ENCODE assay signal across 17 cellular contexts in genomic region chr1:156781585-156782186, GRCh38. TPM values are rescaled to one million over a fixed set of nuclear protein-coding genes. Genes with fewer than 3 reads are reported as not detected.
DNase-seq lines count a peak whose midpoint lies in the region; ATAC-seq and TF ChIP-seq lines count a peak whose summit lies in the region.
"Had no signal": no experiment of that assay in that cellular context is flagged by ENCODE, and none has a peak within 500 bp of the region (broad histone marks: within the 10 kb centered on the region; RNA-seq: fewer than 3 reads in every experiment).

No MANE protein-coding gene starts in this region.

- H3K79me1 ChIP-seq in H9 (ENCODE audit: insufficient read depth, low read depth, low read length, poor library complexity, severe bottlenecking): peaks cover 9% of the 10 kb centered on the region

- intact Hi-C loops in natural killer cell (cut with micrococcal nuclease) (no loop called here), upper lobe of right lung (cut with DNase I) (no loop called here)
- intact Hi-C loops in naive thymus-derived CD4-positive, alpha-beta T cell (cut with micrococcal nuclease): no loop called here

- H2AK5ac ChIP-seq in H9 (ENCODE audit: insufficient read length, low read length): no peak overlapping the region

- H3K18ac ChIP-seq in H9 (ENCODE audit: insufficient read length, low read depth, low read length): no peak overlapping the region

- no peak overlapping the region for H3K14ac ChIP-seq in H9 (ENCODE audit: insufficient read depth, low read length)

- H3K27ac Mint-ChIP-seq in natural killer cell treated with Interleukin-12 subunit alpha and Interleukin-12 subunit beta and Interleukin-15 and Interleukin-18, amount 100 ng/mL, for 72 hours: peak overlapping the region in 1 of 2 donors; percentile 82
- H3K27ac Mint-ChIP-seq in natural killer cell (peak overlapping the region in 1 of 2 donors; percentile 14), H9 (no peak overlapping the region)
- H3K27ac Mint-ChIP-seq in naive thymus-derived CD4-positive, alpha-beta T cell: peak overlapping the region in 1 of 9 donors; percentile 46
- H3K27ac Mint-ChIP-seq: T-helper 17 cell had no signal

- H4K5ac ChIP-seq in H9 (ENCODE audit: insufficient read length, low read depth, low read length): no peak overlapping the region

- no peaks in the 10 kb centered on the region for H3K23me2 ChIP-seq in H9 (ENCODE audit: insufficient read length, low read depth, low read length, poor library complexity, severe bottlenecking)

- H3K4me1 ChIP-seq in upper lobe of right lung: peaks cover 17% of the 10 kb centered on the region
- H3K4me1 ChIP-seq in naive thymus-derived CD4-positive, alpha-beta T cell (ENCODE audit: control insufficient read depth in 2 of 2, insufficient read depth in 2 of 2, low read length in 2 of 2): peaks cover 5 to 8% of the 10 kb centered on the region in 2 donors
- H3K4me1 ChIP-seq in H9 (ENCODE audit: insufficient read depth, low read length): no peaks in the 10 kb centered on the region

- H3K9ac ChIP-seq in H9 (ENCODE audit: extremely low read depth, insufficient read length, low read length): no peak overlapping the region

- CTCF ChIA-PET in naive thymus-derived CD4-positive, alpha-beta T cell (lab: Charles Lee): interaction anchor here (1.5 to 1.8 kb wide), 2 partner anchors 11 to 56 kb away, joined by 5 read pairs; no protein-coding TSS in a partner anchor

- no peak overlapping the region for H4K8ac ChIP-seq in H9 (replicated peaks; ENCODE audit: insufficient read length, low read depth, low read length)

- no peak for DNase-seq in natural killer cell treated with Interleukin-12 subunit alpha and Interleukin-12 subunit beta and Interleukin-15 and Interleukin-18, amount 100 ng/mL, for 72 hours (ENCODE audit: low spot score)
- DNase-seq in natural killer cell: no peak
- DNase-seq in brain microvascular endothelial cell: peak; percentile 20
- peak; percentile 42 for DNase-seq in kidney epithelial cell (ENCODE audit: low read depth)
- no peak for DNase-seq in upper lobe of right lung
- DNase-seq in activated CD4-positive, CD25-positive, alpha-beta regulatory T cell treated with anti-CD3 and anti-CD28 coated beads, Interleukin-2, amount 50 U/mL, for 72 hours: no peak
- no peak for DNase-seq in naive thymus-derived CD4-positive, alpha-beta T cell
- DNase-seq in H9: no peak
- DNase-seq: activated CD4-positive, alpha-beta T cell treated with anti-CD3 and anti-CD28 coated beads, Interleukin-2, amount 50 U/mL, for 4 hours; activated naive CD4-positive, alpha-beta T cell treated with Interleukin-2 at 50 U/mL for 16 hours; H7; NCI-H1105 treated with DMSO at 0.1 percent for 48 hours; PC-3; retina; stimulated activated naive CD8-positive, alpha-beta T cell treated with anti-CD3 and anti-CD28 coated beads, Interleukin-15, Interleukin-2, amounts not matched to agents 100 U/mL and 50 U/mL, for 24 hours; T-helper 17 cell had no signal

- peaks cover 9% of the 10 kb centered on the region; the same call in 1 of the 2 replicates for H3K79me2 ChIP-seq in H9 (ENCODE audit: insufficient read depth, low read length)

- POLR2A ChIA-PET in naive thymus-derived CD4-positive, alpha-beta T cell (lab: Charles Lee): no interaction called here

- ATAC-seq in natural killer cell treated with Interleukin-12 subunit alpha and Interleukin-12 subunit beta and Interleukin-15 and Interleukin-18, amount 100 ng/mL, for 72 hours: peak; percentile 46 to 66
- no peak for ATAC-seq in natural killer cell
- ATAC-seq in upper lobe of right lung: peak; percentile 45
- no peak for ATAC-seq in naive thymus-derived CD4-positive, alpha-beta T cell
- ATAC-seq: PC-3; stimulated activated naive CD8-positive, alpha-beta T cell treated with anti-CD3 and anti-CD28 coated beads, Interleukin-15, Interleukin-2, amounts not matched to agents 100 U/mL and 50 U/mL, for 24 hours; T-helper 17 cell had no signal

- no peaks in the 10 kb centered on the region for H4K20me1 ChIP-seq in H9 (ENCODE audit: control insufficient read depth, insufficient read depth, insufficient read length)

- H3K36me3 ChIP-seq in brain microvascular endothelial cell (replicated peaks) (peaks cover 17% of the 10 kb centered on the region), kidney epithelial cell (ENCODE audit: control insufficient read depth, insufficient read depth, low read length) (no peaks in the 10 kb centered on the region), upper lobe of right lung (peaks cover 41% of the 10 kb centered on the region)
- peaks cover 5 to 46% (median 13%) of the 10 kb centered on the region in 3 experiments for H3K36me3 ChIP-seq in naive thymus-derived CD4-positive, alpha-beta T cell (ENCODE audit: control insufficient read depth in 2 of 3, insufficient read depth in 3 of 3, low read length in 3 of 3)

- H3K9me3 ChIP-seq in upper lobe of right lung (no peaks in the 10 kb centered on the region), H9 (ENCODE audit: control insufficient read depth, low read depth, low read length) (no peaks in the 10 kb centered on the region)
- H3K9me3 ChIP-seq in naive thymus-derived CD4-positive, alpha-beta T cell (ENCODE audit: control insufficient read depth in 2 of 3, low read length in 3 of 3): no peaks in the 10 kb centered on the region
- H3K9me3 ChIP-seq: esophagus muscularis mucosa had no signal

- no peaks in the 10 kb centered on the region for H3K27me3 ChIP-seq in brain microvascular endothelial cell (replicated peaks)
- no peaks in the 10 kb centered on the region for H3K27me3 ChIP-seq in kidney epithelial cell (ENCODE audit: control insufficient read depth, insufficient read depth, low read length)
- no peaks in the 10 kb centered on the region for H3K27me3 ChIP-seq in upper lobe of right lung
- no peaks in the 10 kb centered on the region for H3K27me3 ChIP-seq in naive thymus-derived CD4-positive, alpha-beta T cell (ENCODE audit: control insufficient read depth in 2 of 2, insufficient read depth in 2 of 2, low read length in 2 of 2)
- H3K27me3 ChIP-seq in H9 (ENCODE audit: insufficient read depth, low read length): no peaks in the 10 kb centered on the region
- H3K27me3 ChIP-seq: esophagus muscularis mucosa had no signal

- H3K4me3 ChIP-seq in brain microvascular endothelial cell (ENCODE audit: low read depth, low read length) (no peak overlapping the region), kidney epithelial cell (ENCODE audit: low read depth, low read length) (no peak overlapping the region), upper lobe of right lung (no peak overlapping the region)
- H3K4me3 ChIP-seq in naive thymus-derived CD4-positive, alpha-beta T cell (ENCODE audit: low read length): no peak overlapping the region
- H3K4me3 ChIP-seq: esophagus muscularis mucosa had no signal

- no peak overlapping the region for H3K4ac ChIP-seq in H9 (ENCODE audit: low read depth, low read length)

- H2BK12ac ChIP-seq in H9 (ENCODE audit: insufficient read length, low read depth, low read length): no peak overlapping the region

- H3K4me3 Mint-ChIP-seq in natural killer cell treated with Interleukin-12 subunit alpha and Interleukin-12 subunit beta and Interleukin-15 and Interleukin-18, amount 100 ng/mL, for 72 hours: no peak overlapping the region
- H3K4me3 Mint-ChIP-seq in natural killer cell (no peak overlapping the region), H9 (no peak overlapping the region)
- H3K4me3 Mint-ChIP-seq in naive thymus-derived CD4-positive, alpha-beta T cell: no peak overlapping the region
- H3K4me3 Mint-ChIP-seq: T-helper 17 cell had no signal

- H2BK120ac ChIP-seq in H9 (ENCODE audit: low read depth, low read length, poor library complexity, severe bottlenecking): no peak overlapping the region

- no peak overlapping the region for H2AFZ ChIP-seq in H9 (ENCODE audit: low read length)

- H3K36me3 Mint-ChIP-seq in natural killer cell treated with Interleukin-12 subunit alpha and Interleukin-12 subunit beta and Interleukin-15 and Interleukin-18, amount 100 ng/mL, for 72 hours: peaks cover 17% of the 10 kb centered on the region
- H3K36me3 Mint-ChIP-seq in natural killer cell (peaks cover 12% of the 10 kb centered on the region), H9 (ENCODE audit: insufficient read depth in 1 of 3, low read depth in 3 of 3) (peaks cover 19 to 47% (median 43%) of the 10 kb centered on the region in 3 experiments; a peak in 6 of 7 replicates)
- peaks cover 0 to 28% (median 19%) of the 10 kb centered on the region in 5 donors for H3K36me3 Mint-ChIP-seq in naive thymus-derived CD4-positive, alpha-beta T cell

- H3K27ac ChIP-seq in brain microvascular endothelial cell: peak overlapping the region; percentile 23
- no peak overlapping the region for H3K27ac ChIP-seq in upper lobe of right lung
- no peak overlapping the region for H3K27ac ChIP-seq in naive thymus-derived CD4-positive, alpha-beta T cell (ENCODE audit: low read depth, low read length)
- H3K27ac ChIP-seq in H9 (ENCODE audit: insufficient read length, low read depth, low read length): no peak overlapping the region
- H3K27ac ChIP-seq: esophagus muscularis mucosa had no signal

- H3K9me3 Mint-ChIP-seq in natural killer cell treated with Interleukin-12 subunit alpha and Interleukin-12 subunit beta and Interleukin-15 and Interleukin-18, amount 100 ng/mL, for 72 hours: no peaks in the 10 kb centered on the region
- H3K9me3 Mint-ChIP-seq in natural killer cell (no peaks in the 10 kb centered on the region), H9 (no peaks in the 10 kb centered on the region)
- no peaks in the 10 kb centered on the region for H3K9me3 Mint-ChIP-seq in naive thymus-derived CD4-positive, alpha-beta T cell

- no peak overlapping the region for H2BK5ac ChIP-seq in H9 (ENCODE audit: insufficient read length, low read length)

- H3T11ph ChIP-seq in H9 (ENCODE audit: low read length): no peak overlapping the region

- H3K4me1 Mint-ChIP-seq in natural killer cell treated with Interleukin-12 subunit alpha and Interleukin-12 subunit beta and Interleukin-15 and Interleukin-18, amount 100 ng/mL, for 72 hours (ENCODE audit: low read depth in 2 of 2): peaks cover 31 to 43% of the 10 kb centered on the region in 2 donors
- H3K4me1 Mint-ChIP-seq in natural killer cell: peaks cover 36 to 39% of the 10 kb centered on the region in 2 donors
- H3K4me1 Mint-ChIP-seq in naive thymus-derived CD4-positive, alpha-beta T cell: peaks cover 21 to 42% (median 32%) of the 10 kb centered on the region in 7 donors
- H3K4me1 Mint-ChIP-seq in H9: no peaks in the 10 kb centered on the region

- H4K91ac ChIP-seq in H9 (ENCODE audit: insufficient read length, low read depth, low read length): no peak overlapping the region

- in situ Hi-C loops in brain microvascular endothelial cell (cut with HindIII; ENCODE audit: low pct_ligation_motif_present, low sequenced_read_pairs): no loop called here

- H3K23ac ChIP-seq in H9 (ENCODE audit: insufficient read length, low read depth, low read length): no peak overlapping the region

- H3K27me3 Mint-ChIP-seq in natural killer cell treated with Interleukin-12 subunit alpha and Interleukin-12 subunit beta and Interleukin-15 and Interleukin-18, amount 100 ng/mL, for 72 hours: no peaks in the 10 kb centered on the region
- no peaks in the 10 kb centered on the region for H3K27me3 Mint-ChIP-seq in natural killer cell (ENCODE audit: low read depth in 2 of 2)
- H3K27me3 Mint-ChIP-seq in naive thymus-derived CD4-positive, alpha-beta T cell: no peaks in the 10 kb centered on the region
- H3K27me3 Mint-ChIP-seq in H9 (ENCODE audit: low read depth): no peaks in the 10 kb centered on the region
- H3K27me3 Mint-ChIP-seq: T-helper 17 cell had no signal

- no peak overlapping the region for H3K56ac ChIP-seq in H9 (ENCODE audit: insufficient read length, low read depth, low read length)

- H2BK15ac ChIP-seq in H9 (ENCODE audit: low read depth, low read length): no peak overlapping the region

- TF ChIP-seq CTCF in natural killer cell (IDR thresholded peaks at IDR 0.05) (no peak), brain microvascular endothelial cell (IDR thresholded peaks at IDR 0.05; ENCODE audit: low read depth, low read length, missing control alignments) (no peak), kidney epithelial cell (IDR thresholded peaks at IDR 0.05; ENCODE audit: insufficient read depth, low read length, poor library complexity, severe bottlenecking) (no peak), upper lobe of right lung (IDR thresholded peaks at IDR 0.05) (no peak), H9 (conservative IDR thresholded peaks at IDR 0.05) (no peak)

- H2BK20ac ChIP-seq in H9 (ENCODE audit: low read depth, low read length, poor library complexity, severe bottlenecking): no peak overlapping the region

- H3K4me2 ChIP-seq in H9 (ENCODE audit: insufficient read depth, insufficient read length, low read length): no peak overlapping the region

RNA-seq across cellular contexts. Expression of gene PRCC, which starts 14.4 kb away (rescaled TPM):
- 100 to 1,000 TPM in 1 of 2 donors, 10 to 100 TPM in 1; 86.2 to 116 TPM for total RNA-seq in natural killer cell treated with Interleukin-12 subunit alpha and Interleukin-12 subunit beta and Interleukin-15 and Interleukin-18, amount 100 ng/mL, for 72 hours
- 10 to 100 TPM; 66.5 to 92.4 (median 69.1) TPM for total RNA-seq in natural killer cell
- 56.0 and 59.3 TPM in 2 replicates for total RNA-seq in kidney epithelial cell
- total RNA-seq in upper lobe of right lung: 48.5 TPM
- total RNA-seq in naive thymus-derived CD4-positive, alpha-beta T cell: 10 to 100 TPM; 53.2 to 88.9 (median 61.7) TPM
- polyA plus RNA-seq in naive thymus-derived CD4-positive, alpha-beta T cell: 10 to 100 TPM; 40.9 to 60.8 TPM
- total RNA-seq in H9 (2021): 129 TPM in 2 replicates

RNA-seq across cellular contexts. Expression of gene HDGF, which starts 30.2 kb away (rescaled TPM):
- 100 to 1,000 TPM; 208 to 308 TPM for total RNA-seq in natural killer cell treated with Interleukin-12 subunit alpha and Interleukin-12 subunit beta and Interleukin-15 and Interleukin-18, amount 100 ng/mL, for 72 hours
- total RNA-seq in natural killer cell (100 to 1,000 TPM in 1 of 3 donors, 10 to 100 TPM in 2; 95.3 to 110 (median 96.6) TPM), kidney epithelial cell (271 and 296 TPM in 2 replicates), upper lobe of right lung (144 TPM), H9 (2021) (308 and 310 TPM in 2 replicates)
- 100 to 1,000 TPM in 1 of 5 experiments, 10 to 100 TPM in 4; 64.1 to 224 (median 91.2) TPM for total RNA-seq in naive thymus-derived CD4-positive, alpha-beta T cell
- polyA plus RNA-seq in naive thymus-derived CD4-positive, alpha-beta T cell: 10 to 100 TPM; 25.0 to 39.3 TPM

RNA-seq across cellular contexts. Expression of gene SH2D2A, which starts 35.0 kb away (rescaled TPM):
- total RNA-seq in natural killer cell treated with Interleukin-12 subunit alpha and Interleukin-12 subunit beta and Interleukin-15 and Interleukin-18, amount 100 ng/mL, for 72 hours: 100 to 1,000 TPM; 153 to 188 TPM
- total RNA-seq in natural killer cell: 100 to 1,000 TPM; 155 to 324 (median 312) TPM
- total RNA-seq in kidney epithelial cell: 2.3 and 4.9 TPM in 2 replicates
- total RNA-seq in upper lobe of right lung: 3.8 TPM
- 100 to 1,000 TPM in 1 of 5 experiments, 10 to 100 TPM in 4; 14.7 to 164 (median 54.3) TPM for total RNA-seq in naive thymus-derived CD4-positive, alpha-beta T cell
- polyA plus RNA-seq in naive thymus-derived CD4-positive, alpha-beta T cell: 10 to 100 TPM; 12.7 to 15.7 TPM
- 2.0 and 2.5 TPM in 2 replicates for total RNA-seq in H9 (2021)

RNA-seq across cellular contexts. Expression of gene MRPL24, which starts 40.8 kb away (rescaled TPM):
- total RNA-seq in natural killer cell treated with Interleukin-12 subunit alpha and Interleukin-12 subunit beta and Interleukin-15 and Interleukin-18, amount 100 ng/mL, for 72 hours: 10 to 100 TPM; 52.9 to 71.2 TPM
- 10 to 100 TPM; 15.9 to 19.7 (median 18.7) TPM for total RNA-seq in natural killer cell
- 42.5 and 62.2 TPM in 2 replicates for total RNA-seq in kidney epithelial cell
- total RNA-seq in upper lobe of right lung: 41.8 TPM
- total RNA-seq in naive thymus-derived CD4-positive, alpha-beta T cell: 10 to 100 TPM; 19.1 to 68.9 (median 47.2) TPM
- 10 to 100 TPM; 86.3 to 98.0 TPM for polyA plus RNA-seq in naive thymus-derived CD4-positive, alpha-beta T cell
- total RNA-seq in H9 (2021): 27.3 and 29.0 TPM in 2 replicates

RNA-seq across cellular contexts. Expression of gene ISG20L2, which starts 53.1 kb away (rescaled TPM):
- total RNA-seq in natural killer cell treated with Interleukin-12 subunit alpha and Interleukin-12 subunit beta and Interleukin-15 and Interleukin-18, amount 100 ng/mL, for 72 hours: 10 to 100 TPM; 67.5 to 97.5 TPM
- 10 to 100 TPM; 60.3 to 71.9 (median 68.7) TPM for total RNA-seq in natural killer cell
- 17.7 and 25.1 TPM in 2 replicates for total RNA-seq in kidney epithelial cell
- total RNA-seq in upper lobe of right lung: 28.3 TPM
- total RNA-seq in naive thymus-derived CD4-positive, alpha-beta T cell: 10 to 100 TPM; 44.7 to 59.9 (median 53.9) TPM
- 10 to 100 TPM; 15.3 to 20.6 TPM for polyA plus RNA-seq in naive thymus-derived CD4-positive, alpha-beta T cell
- 52.4 and 57.6 TPM in 2 replicates for total RNA-seq in H9 (2021)

Comparison
In these comparisons a context has a peak if more than half of its experiments do, and no peak if none do; other contexts are left out.
1. ATAC-seq: peak in natural killer cell treated with Interleukin-12 subunit alpha and Interleukin-12 subunit beta and Interleukin-15 and Interleukin-18, amount 100 ng/mL, for 72 hours (2 of 2) and upper lobe of right lung (single experiment); none in natural killer cell (0 of 3) and naive thymus-derived CD4-positive, alpha-beta T cell (single experiment).
2. DNase-seq: peak in brain microvascular endothelial cell (single experiment) and kidney epithelial cell (single experiment); none in natural killer cell treated with Interleukin-12 subunit alpha and Interleukin-12 subunit beta and Interleukin-15 and Interleukin-18, amount 100 ng/mL, for 72 hours (single experiment), natural killer cell (single experiment), upper lobe of right lung (single experiment), activated CD4-positive, CD25-positive, alpha-beta regulatory T cell treated with anti-CD3 and anti-CD28 coated beads, Interleukin-2, amount 50 U/mL, for 72 hours (single experiment), naive thymus-derived CD4-positive, alpha-beta T cell (0 of 9) and H9 (single experiment).